Comparison of ENCODE assay signal across 1 cellular context in genomic region chr1:24415910-24416665, GRCh38.
A peak's percentile ranks its signal among the peaks of the same experiment; 100 is the strongest.
TF ChIP-seq lines count a peak whose summit lies in the region.

No MANE protein-coding gene starts in this region.

TF ChIP-seq in K562, 482 proteins besides CTCF, POLR2A, EP300 and RAD21 (continued from another document and continues in another):
- TF ChIP-seq CHD7 (IDR thresholded peaks at IDR 0.05; ENCODE audit: low read depth, low read length) (no peak), ZNF699 (CRISPR knock-in tag; IDR thresholded peaks at IDR 0.05; ENCODE audit: insufficient replicate concordance) (no peak), ZNF584 (CRISPR knock-in tag; IDR thresholded peaks at IDR 0.05; ENCODE audit: low read depth) (no peak), SIX5 (IDR thresholded peaks at IDR 0.05; ENCODE audit: borderline replicate concordance in 1 of 2, insufficient read depth in 1 of 2, low read depth in 1 of 2, low read length in 2 of 2) (no peak), TCF15 (CRISPR knock-in tag; IDR thresholded peaks at IDR 0.05) (no peak), ZNF174 (CRISPR knock-in tag; IDR thresholded peaks at IDR 0.05) (no peak), HDAC6 (IDR thresholded peaks at IDR 0.05; ENCODE audit: low read depth, low read length) (no peak), SIRT6 (IDR thresholded peaks at IDR 0.05; ENCODE audit: low read depth, low read length) (no peak), ELF1 (tag; IDR thresholded peaks at IDR 0.05) (peak; percentile 13; the same call in 1 of the 2 replicates), MEF2D (tag; conservative IDR thresholded peaks at IDR 0.05; ENCODE audit: low read depth) (0 out of 2 replicates have a peak, but pooled peaks have one; percentile 1), DEAF1 (CRISPR knock-in tag; IDR thresholded peaks at IDR 0.05) (no peak), GATAD2A (IDR thresholded peaks at IDR 0.05) (no peak), ZFX (CRISPR knock-in tag; IDR thresholded peaks at IDR 0.05) (no peak), TBP (optimal IDR thresholded peaks at IDR 0.05; ENCODE audit: low read depth, low read length) (no peak), COPS2 (conservative IDR thresholded peaks at IDR 0.05) (no peak), DDX20 (tag; IDR thresholded peaks at IDR 0.05; ENCODE audit: low read depth) (no peak), ZNF12 (CRISPR knock-in tag; IDR thresholded peaks at IDR 0.05) (0 out of 2 replicates have a peak, but pooled peaks have one; percentile 34), ZNF408 (CRISPR knock-in tag; IDR thresholded peaks at IDR 0.05; ENCODE audit: low read depth) (no peak), ZNF764 (CRISPR knock-in tag; IDR thresholded peaks at IDR 0.05; ENCODE audit: low read depth) (no peak), MCM7 (IDR thresholded peaks at IDR 0.05) (no peak), CEBPB (tag; IDR thresholded peaks at IDR 0.05) (no peak), RB1 (IDR thresholded peaks at IDR 0.05; ENCODE audit: low read depth) (no peak), NR3C1 (CRISPR knock-in tag; IDR thresholded peaks at IDR 0.05) (no peak), TAF7 (tag; IDR thresholded peaks at IDR 0.05) (no peak), RBBP5 (IDR thresholded peaks at IDR 0.05; ENCODE audit: borderline replicate concordance, insufficient read depth, low read length, poor library complexity, severe bottlenecking) (peak; percentile 24), HEY1 (CRISPR knock-in tag; IDR thresholded peaks at IDR 0.05; ENCODE audit: borderline replicate concordance) (no peak), SFPQ (IDR thresholded peaks at IDR 0.05; ENCODE audit: low read depth, low read length) (no peak), NR4A1 (CRISPR knock-in tag; IDR thresholded peaks at IDR 0.05) (no peak), NR4A1 (tag; IDR thresholded peaks at IDR 0.05) (no peak; the same call in 1 of the 2 replicates), RUNX1 (IDR thresholded peaks at IDR 0.05; ENCODE audit: low read depth) (no peak), SIN3B (IDR thresholded peaks at IDR 0.05; ENCODE audit: low read depth) (no peak), ZNF41 (CRISPR knock-in tag; conservative IDR thresholded peaks at IDR 0.05) (no peak), DLX4 (CRISPR knock-in tag; IDR thresholded peaks at IDR 0.05) (no peak), ZNF79 (CRISPR knock-in tag; IDR thresholded peaks at IDR 0.05; ENCODE audit: low read depth) (no peak), STAT5A (IDR thresholded peaks at IDR 0.05; ENCODE audit: borderline replicate concordance, low read length) (no peak), NBN (IDR thresholded peaks at IDR 0.05; ENCODE audit: low read depth) (no peak), ZBTB8A (IDR thresholded peaks at IDR 0.05; ENCODE audit: partially characterized antibody) (no peak), ESRRA (IDR thresholded peaks at IDR 0.05; ENCODE audit: borderline replicate concordance, low read depth) (no peak), ZNF444 (CRISPR knock-in tag; IDR thresholded peaks at IDR 0.05) (no peak), ZNF445 (CRISPR knock-in tag; IDR thresholded peaks at IDR 0.05; ENCODE audit: low read depth) (no peak), ZNF561 (CRISPR knock-in tag; conservative IDR thresholded peaks at IDR 0.05) (no peak), CBFA2T2 (conservative IDR thresholded peaks at IDR 0.05) (no peak), SP2 (IDR thresholded peaks at IDR 0.05; ENCODE audit: extremely low read depth, low read depth, low read length, poor library complexity, severe bottlenecking) (no peak), DMBX1 (CRISPR knock-in tag; IDR thresholded peaks at IDR 0.05; ENCODE audit: borderline replicate concordance) (no peak), JUNB (CRISPR knock-in tag; conservative IDR thresholded peaks at IDR 0.05) (no peak), ZBTB5 (IDR thresholded peaks at IDR 0.05) (no peak), KDM2B (CRISPR knock-in tag; IDR thresholded peaks at IDR 0.05) (0 out of 2 replicates have a peak, but pooled peaks have one; percentile 10), STAT6 (CRISPR knock-in tag; IDR thresholded peaks at IDR 0.05) (no peak; the same call in 1 of the 2 replicates)
